10 cellular contexts compared by ENCODE assay signal in the genomic region with DNA sequence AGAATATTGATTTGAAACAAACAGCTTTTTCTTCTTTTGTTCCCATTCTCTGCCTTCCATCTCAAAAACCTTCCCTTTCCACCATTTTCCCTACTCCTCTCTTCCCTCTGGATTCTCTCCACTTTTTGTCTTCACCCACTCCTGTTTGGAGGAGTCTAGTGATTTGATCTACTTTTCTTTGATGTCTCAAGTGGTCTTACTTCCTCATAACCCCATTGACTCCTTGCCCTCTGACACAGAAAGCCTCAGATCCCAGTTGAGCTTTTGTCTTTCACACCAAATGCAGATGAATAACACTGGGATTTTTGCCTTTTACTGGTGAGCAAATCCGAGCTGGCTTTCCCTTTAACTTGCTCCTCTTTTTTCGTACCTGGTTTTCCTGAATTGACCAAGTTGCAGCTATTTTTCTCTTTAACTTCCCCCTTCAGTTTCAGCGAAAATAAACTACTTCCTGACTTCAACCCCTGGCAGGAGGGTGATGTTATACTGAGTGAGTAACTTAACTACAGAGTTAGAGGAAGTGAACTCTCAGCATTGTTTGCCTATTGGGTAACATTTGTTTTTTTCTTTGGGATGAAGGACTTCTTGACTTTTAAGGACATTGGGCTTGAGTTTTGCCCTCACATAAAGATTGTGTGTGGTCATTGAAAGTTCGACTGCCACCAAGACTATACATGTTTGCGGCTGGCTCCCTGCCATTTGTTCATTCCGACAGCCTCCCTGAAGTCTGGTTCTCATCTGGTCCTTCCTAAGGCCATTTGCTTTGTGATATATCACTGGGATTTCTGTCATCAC.
A peak's percentile ranks its signal among the peaks of the same experiment; 100 is the strongest.
DNase-seq lines count a peak whose midpoint lies in the region; ATAC-seq lines count a peak whose summit lies in the region.
"Had no signal": no experiment of that assay in that cellular context is flagged by ENCODE, and none has a peak within 500 bp of the region (broad histone marks: within the 10 kb centered on the region; RNA-seq: fewer than 3 reads in every experiment).

No MANE protein-coding gene starts in this region.

- no peaks in the 10 kb centered on the region for H3K27me3 ChIP-seq in BLaER1

- no peak overlapping the region for H3K9ac ChIP-seq in BLaER1

- peak overlapping the region; percentile 57 for H3K4me2 ChIP-seq in BLaER1

- no peak overlapping the region; the same call in 1 of the 2 replicates for H3K4me3 ChIP-seq in BLaER1
- H3K4me3 ChIP-seq: K562 had no signal

- no peaks in the 10 kb centered on the region for H4K20me1 ChIP-seq in BLaER1

- H3K9me3 ChIP-seq in BLaER1, result no peaks in the 10 kb centered on the region

- peaks cover 20% of the 10 kb centered on the region for H3K4me1 ChIP-seq in BLaER1

- H3K27ac ChIP-seq in BLaER1, result peak overlapping the region; percentile 65

- H3K36me3 ChIP-seq in BLaER1, result no peaks in the 10 kb centered on the region

- ATAC-seq in HG02571 (IDR thresholded peaks at IDR 0.05; ENCODE audit: unreplicated experiment) (peak; percentile 53), HG02623 (IDR thresholded peaks at IDR 0.05; ENCODE audit: unreplicated experiment) (no peak)
- ATAC-seq: activated CD8-positive, alpha-beta T cell treated with anti-CD3 and anti-CD28 coated beads for 36 hours; K562 had no signal

- DNase-seq in SKM-1 (lab: John Stamatoyannopoulos, UW; ENCODE audit: unreplicated experiment), result peak; percentile 82
- DNase-seq in left kidney (ENCODE audit: low read depth, low spot score), result peak; percentile 75
- no peak for DNase-seq in occipital lobe (lab: John Stamatoyannopoulos, UW)
- no peak for DNase-seq in T1000 (lab: John Stamatoyannopoulos, UW)
- DNase-seq in NCI-H1417 treated with DMSO at 0.1 percent for 48 hours (lab: John Stamatoyannopoulos, UW), result no peak
- DNase-seq: activated CD8-positive, alpha-beta T cell treated with anti-CD3 and anti-CD28 coated beads for 36 hours had no signal

Comparison
In these comparisons a context has a peak if more than half of its experiments do, and no peak if none do; other contexts are left out.
1. DNase-seq: peak in SKM-1 (single experiment) and left kidney (single experiment); none in occipital lobe (single experiment), T1000 (single experiment) and NCI-H1417 treated with DMSO at 0.1 percent for 48 hours (single experiment).